10 cellular contexts compared by ENCODE assay signal in the genomic region with DNA sequence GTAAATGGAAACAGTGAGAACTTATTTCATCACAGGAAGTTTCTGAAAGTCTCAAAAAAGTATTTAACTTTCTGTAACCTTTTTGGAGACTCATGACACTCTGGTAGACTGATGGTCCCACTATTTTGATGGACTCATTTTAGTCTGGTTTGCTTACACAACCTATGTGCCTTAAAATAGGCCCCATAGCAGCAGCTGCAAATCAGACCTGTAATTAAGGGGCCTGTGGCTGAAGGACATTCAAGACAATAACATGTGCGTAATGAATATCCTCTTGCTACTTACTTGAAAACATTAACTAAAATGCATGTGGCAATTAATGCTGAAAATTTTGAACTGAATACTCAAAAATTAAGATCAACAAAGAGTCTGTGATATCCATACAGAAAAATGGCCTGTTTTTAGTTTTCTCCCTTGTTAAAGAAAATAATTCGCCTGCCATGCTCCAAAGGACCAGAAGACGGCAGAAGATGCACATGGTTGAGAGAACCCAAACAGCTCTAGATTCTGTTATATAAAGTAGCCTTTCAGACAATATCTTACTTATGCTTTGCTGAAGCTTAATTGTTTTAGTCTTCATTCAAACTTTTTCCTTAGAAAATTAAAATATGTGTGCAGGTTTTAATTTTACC.
DNase-seq lines count a peak whose midpoint lies in the region; ATAC-seq, FAIRE-seq and TF ChIP-seq lines count a peak whose summit lies in the region.
"Had no signal": no experiment of that assay in that cellular context is flagged by ENCODE, and none has a peak within 500 bp of the region (broad histone marks: within the 10 kb centered on the region; RNA-seq: fewer than 3 reads in every experiment).

No MANE protein-coding gene starts in this region.

- H3K4me2 ChIP-seq in A549: no peak overlapping the region

- peak; percentile 13 to 22 for DNase-seq in A549 (ENCODE audit: low read depth in 1 of 2, low spot score in 1 of 2)
- DNase-seq in HFFc6: peak; percentile 24
- DNase-seq in WTC11 (ENCODE audit: low spot score): peak; percentile 13
- DNase-seq in inferior parietal cortex (ENCODE audit: extremely low spot score): peak; percentile 69
- DNase-seq in activated gamma-delta T cell (lab: John Stamatoyannopoulos, UW): no peak
- no peak for DNase-seq in activated CD4-positive, alpha-beta T cell treated with anti-CD3 and anti-CD28 coated beads for 1 hour
- no peak for DNase-seq in activated CD4-positive, alpha-beta T cell treated with anti-CD3 and anti-CD28 coated beads, Interleukin-2, amount 50 U/mL, for 1 hour
- DNase-seq: activated naive CD8-positive, alpha-beta T cell treated with anti-CD3 and anti-CD28 coated beads, Interleukin-2, amount 10 ng/mL, durations not matched to agents 7 days and 5 days had no signal

- no peaks in the 10 kb centered on the region for H3K9me3 ChIP-seq in A549

- H3K36me3 Mint-ChIP-seq in HFFc6 (ENCODE audit: low read depth) (no peaks in the 10 kb centered on the region), WTC11 (no peaks in the 10 kb centered on the region)
- H3K36me3 Mint-ChIP-seq: activated naive CD8-positive, alpha-beta T cell treated with anti-CD3 and anti-CD28 coated beads, Interleukin-2, amount 10 ng/mL, durations not matched to agents 7 days and 5 days; IgD-negative memory B cell had no signal

- TF ChIP-seq EP300 in A549 (IDR thresholded peaks at IDR 0.05): no peak

- POLR2A ChIA-PET in A549 (lab: Yijun Ruan, JAX) (interaction anchor here (0.5 kb wide), 2 partner anchors 768 to 880 kb away, joined by 3 read pairs; no protein-coding TSS in a partner anchor), WTC11 (lab: Charles Lee) (no interaction called here)

- no peaks in the 10 kb centered on the region for H3K9me3 Mint-ChIP-seq in HFFc6
- peaks cover 12% of the 10 kb centered on the region for H3K9me3 Mint-ChIP-seq in WTC11
- H3K9me3 Mint-ChIP-seq: IgD-negative memory B cell had no signal

- ATAC-seq in A549 (0 out of 6 replicates have a peak, but pooled peaks have one; percentile 51 to 54), WTC11 (peak; percentile 64), GM21367 (IDR thresholded peaks at IDR 0.05; ENCODE audit: unreplicated experiment) (no peak)

- H3K27me3 Mint-ChIP-seq in HFFc6 (ENCODE audit: insufficient read depth) (peaks cover 9% of the 10 kb centered on the region), WTC11 (ENCODE audit: low read depth) (peaks cover 7% of the 10 kb centered on the region; the same call in 1 of the 2 replicates)
- H3K27me3 Mint-ChIP-seq: activated naive CD8-positive, alpha-beta T cell treated with anti-CD3 and anti-CD28 coated beads, Interleukin-2, amount 10 ng/mL, durations not matched to agents 7 days and 5 days; IgD-negative memory B cell had no signal

- peak; percentile 56 for TF ChIP-seq CTCF in A549 (IDR thresholded peaks at IDR 0.05)
- TF ChIP-seq CTCF in HFFc6 (IDR thresholded peaks at IDR 0.05): peak; percentile 75
- peak; percentile 39; the same call in 1 of the 2 replicates for TF ChIP-seq CTCF in WTC11 (IDR thresholded peaks at IDR 0.05)

- no peaks in the 10 kb centered on the region for H3K4me1 ChIP-seq in A549

- peak; percentile 59 to 63 for TF ChIP-seq RAD21 in A549 (conservative IDR thresholded peaks at IDR 0.05 in 1 of 2, IDR thresholded peaks at IDR 0.05 in 1 of 2)

- H3K4me1 Mint-ChIP-seq in HFFc6 (ENCODE audit: low read depth): peaks cover 13% of the 10 kb centered on the region
- H3K4me1 Mint-ChIP-seq in WTC11: peaks cover 16% of the 10 kb centered on the region
- H3K4me1 Mint-ChIP-seq: activated naive CD8-positive, alpha-beta T cell treated with anti-CD3 and anti-CD28 coated beads, Interleukin-2, amount 10 ng/mL, durations not matched to agents 7 days and 5 days had no signal

- H3K27ac Mint-ChIP-seq in HFFc6 (no peak overlapping the region), WTC11 (no peak overlapping the region)
- H3K27ac Mint-ChIP-seq: activated naive CD8-positive, alpha-beta T cell treated with anti-CD3 and anti-CD28 coated beads, Interleukin-2, amount 10 ng/mL, durations not matched to agents 7 days and 5 days; IgD-negative memory B cell had no signal

- TF ChIP-seq POLR2A in A549 (IDR thresholded peaks at IDR 0.05; ENCODE audit: low read length): no peak

- H3K4me3 ChIP-seq in A549: no peak overlapping the region

- no peak overlapping the region for H3K27ac ChIP-seq in A549

- FAIRE-seq in A549 (lab: Jason Lieb, UNC): no peak

- no peak overlapping the region for H3K4me3 Mint-ChIP-seq in HFFc6
- no peak overlapping the region for H3K4me3 Mint-ChIP-seq in WTC11
- H3K4me3 Mint-ChIP-seq: activated naive CD8-positive, alpha-beta T cell treated with anti-CD3 and anti-CD28 coated beads, Interleukin-2, amount 10 ng/mL, durations not matched to agents 7 days and 5 days; IgD-negative memory B cell had no signal

- CTCF ChIA-PET in A549 (lab: Yijun Ruan, JAX) (interaction anchor here (0.5 to 1.6 kb wide), 6 partner anchors 13 to 1472 kb away, joined by 3 to 5 read pairs (median 3); no protein-coding TSS in a partner anchor), WTC11 (lab: Charles Lee) (interaction anchor here (0.6 to 1.4 kb wide), 8 partner anchors 114 to 695 kb away, joined by 3 to 7 read pairs (median 3); no protein-coding TSS in a partner anchor)

- WGBS in A549 (ENCODE audit: missing lambda C conversion rate): 45% methylated on average over 3 of the region's 3 CpGs

TF ChIP-seq in A549, 52 proteins besides CTCF, POLR2A, EP300 and RAD21:
- TF ChIP-seq, protein P1, sequence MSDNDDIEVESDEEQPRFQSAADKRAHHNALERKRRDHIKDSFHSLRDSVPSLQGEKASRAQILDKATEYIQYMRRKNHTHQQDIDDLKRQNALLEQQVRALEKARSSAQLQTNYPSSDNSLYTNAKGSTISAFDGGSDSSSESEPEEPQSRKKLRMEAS (IDR thresholded peaks at IDR 0.05): no peak
- TF ChIP-seq SMC3 (IDR thresholded peaks at IDR 0.05) (peak; percentile 30; the same call in 1 of the 3 replicates), REST (IDR thresholded peaks at IDR 0.05) (no peak), JUN (IDR thresholded peaks at IDR 0.05) (no peak), NFE2L2 (conservative IDR thresholded peaks at IDR 0.05; ENCODE audit: low read length) (no peak)

TF ChIP-seq in WTC11, 78 proteins besides CTCF, POLR2A, EP300 and RAD21 (continues in another document):
- TF ChIP-seq JAZF1 (CRISPR knock-in tag; IDR thresholded peaks at IDR 0.05) (no peak), MYBL2 (CRISPR knock-in tag; IDR thresholded peaks at IDR 0.05) (no peak), FOXK1 (CRISPR knock-in tag; IDR thresholded peaks at IDR 0.05) (no peak), MLX (CRISPR knock-in tag; IDR thresholded peaks at IDR 0.05) (no peak), TP53 (CRISPR knock-in tag; IDR thresholded peaks at IDR 0.05) (no peak), ZNF263 (CRISPR knock-in tag; IDR thresholded peaks at IDR 0.05; ENCODE audit: low read depth) (no peak), ZNF425 (CRISPR knock-in tag; conservative IDR thresholded peaks at IDR 0.05) (no peak)
- TF ChIP-seq, protein P2, sequence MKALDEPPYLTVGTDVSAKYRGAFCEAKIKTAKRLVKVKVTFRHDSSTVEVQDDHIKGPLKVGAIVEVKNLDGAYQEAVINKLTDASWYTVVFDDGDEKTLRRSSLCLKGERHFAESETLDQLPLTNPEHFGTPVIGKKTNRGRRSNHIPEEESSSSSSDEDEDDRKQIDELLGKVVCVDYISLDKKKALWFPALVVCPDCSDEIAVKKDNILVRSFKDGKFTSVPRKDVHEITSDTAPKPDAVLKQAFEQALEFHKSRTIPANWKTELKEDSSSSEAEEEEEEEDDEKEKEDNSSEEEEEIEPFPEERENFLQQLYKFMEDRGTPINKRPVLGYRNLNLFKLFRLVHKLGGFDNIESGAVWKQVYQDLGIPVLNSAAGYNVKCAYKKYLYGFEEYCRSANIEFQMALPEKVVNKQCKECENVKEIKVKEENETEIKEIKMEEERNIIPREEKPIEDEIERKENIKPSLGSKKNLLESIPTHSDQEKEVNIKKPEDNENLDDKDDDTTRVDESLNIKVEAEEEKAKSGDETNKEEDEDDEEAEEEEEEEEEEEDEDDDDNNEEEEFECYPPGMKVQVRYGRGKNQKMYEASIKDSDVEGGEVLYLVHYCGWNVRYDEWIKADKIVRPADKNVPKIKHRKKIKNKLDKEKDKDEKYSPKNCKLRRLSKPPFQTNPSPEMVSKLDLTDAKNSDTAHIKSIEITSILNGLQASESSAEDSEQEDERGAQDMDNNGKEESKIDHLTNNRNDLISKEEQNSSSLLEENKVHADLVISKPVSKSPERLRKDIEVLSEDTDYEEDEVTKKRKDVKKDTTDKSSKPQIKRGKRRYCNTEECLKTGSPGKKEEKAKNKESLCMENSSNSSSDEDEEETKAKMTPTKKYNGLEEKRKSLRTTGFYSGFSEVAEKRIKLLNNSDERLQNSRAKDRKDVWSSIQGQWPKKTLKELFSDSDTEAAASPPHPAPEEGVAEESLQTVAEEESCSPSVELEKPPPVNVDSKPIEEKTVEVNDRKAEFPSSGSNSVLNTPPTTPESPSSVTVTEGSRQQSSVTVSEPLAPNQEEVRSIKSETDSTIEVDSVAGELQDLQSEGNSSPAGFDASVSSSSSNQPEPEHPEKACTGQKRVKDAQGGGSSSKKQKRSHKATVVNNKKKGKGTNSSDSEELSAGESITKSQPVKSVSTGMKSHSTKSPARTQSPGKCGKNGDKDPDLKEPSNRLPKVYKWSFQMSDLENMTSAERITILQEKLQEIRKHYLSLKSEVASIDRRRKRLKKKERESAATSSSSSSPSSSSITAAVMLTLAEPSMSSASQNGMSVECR (CRISPR knock-in tag; IDR thresholded peaks at IDR 0.05; ENCODE audit: borderline replicate concordance): no peak

Comparison
In these comparisons a context has a peak if more than half of its experiments do, and no peak if none do; other contexts are left out.
1. DNase-seq: peak in A549 (2 of 2), HFFc6 (single experiment), WTC11 (single experiment) and inferior parietal cortex (single experiment); none in activated gamma-delta T cell (single experiment), activated CD4-positive, alpha-beta T cell treated with anti-CD3 and anti-CD28 coated beads for 1 hour (single experiment) and activated CD4-positive, alpha-beta T cell treated with anti-CD3 and anti-CD28 coated beads, Interleukin-2, amount 50 U/mL, for 1 hour (single experiment).
2. Of the 8 proteins assayed by ChIP-seq in both WTC11 and A549: peak only in WTC11: none; only in A549: none; in both: CTCF; in neither: 7.
3. Peak in every context shown above with its lines, with median percentiles within 50 percentile points of each other: CTCF ChIP-seq.